ENCODE assay signal across 11 cellular contexts in genomic region chr7:125355899-125356298, GRCh38.
DNase-seq lines count a peak whose midpoint lies in the region; ATAC-seq, FAIRE-seq and TF ChIP-seq lines count a peak whose summit lies in the region.
"Had no signal": no experiment of that assay in that cellular context is flagged by ENCODE, and none has a peak within 500 bp of the region (broad histone marks: within the 10 kb centered on the region; RNA-seq: fewer than 3 reads in every experiment).

No MANE protein-coding gene starts in this region.

- H2AFZ ChIP-seq in ACC112 (ENCODE audit: low read length, unreplicated experiment) (no peak overlapping the region), astrocyte (ENCODE audit: low read depth, low read length) (no peak overlapping the region)

- no peaks in the 10 kb centered on the region for H3K36me3 ChIP-seq in ACC112 (ENCODE audit: insufficient read depth, low read length)
- no peaks in the 10 kb centered on the region for H3K36me3 ChIP-seq in astrocyte (ENCODE audit: insufficient read depth, low read length)

- H3K9ac ChIP-seq in astrocyte (ENCODE audit: low read length), result no peak overlapping the region

- FAIRE-seq in astrocyte (lab: Jason Lieb, UNC), result no peak

- H3K4me2 ChIP-seq in astrocyte (ENCODE audit: low read length), result peak overlapping the region; percentile 35

- no peak overlapping the region for H3K4me3 Mint-ChIP-seq in astrocyte (ENCODE audit: unreplicated experiment)
- H3K4me3 Mint-ChIP-seq: activated CD8-positive, alpha-beta T cell treated with anti-CD3 and anti-CD28 coated beads, Interleukin-2, amount 10 ng/mL, durations not matched to agents 7 days and 5 days; dendritic cell treated with granulocyte-macrophage colony-stimulating factor and Interleukin-4, amounts not matched to agents 40 ng/mL and 50 ng/mL, for 4 days had no signal

- H3K9me3 Mint-ChIP-seq in astrocyte (ENCODE audit: unreplicated experiment), result no peaks in the 10 kb centered on the region

- H3K4me1 ChIP-seq in ACC112 (ENCODE audit: control insufficient read depth, insufficient read depth, low read length, unreplicated experiment), result no peaks in the 10 kb centered on the region
- peaks cover 4% of the 10 kb centered on the region for H3K4me1 ChIP-seq in astrocyte (ENCODE audit: insufficient read depth, low read length)

- H3K4me3 ChIP-seq in ACC112 (ENCODE audit: low read depth, low read length) (no peak overlapping the region), astrocyte (ENCODE audit: insufficient read depth, low read depth, low read length) (no peak overlapping the region)

- ATAC-seq in GM21360 (IDR thresholded peaks at IDR 0.05; ENCODE audit: unreplicated experiment), result peak; percentile 82
- ATAC-seq in HG03439 (IDR thresholded peaks at IDR 0.05; ENCODE audit: unreplicated experiment), result peak; percentile 73
- no peak for ATAC-seq in left colon
- ATAC-seq: activated CD8-positive, alpha-beta T cell treated with anti-CD3 and anti-CD28 coated beads, Interleukin-2, amount 10 ng/mL, durations not matched to agents 7 days and 5 days had no signal

- peak; percentile 2 for DNase-seq in astrocyte (ENCODE audit: low read depth)
- no peak for DNase-seq in stimulated activated CD4-positive, alpha-beta T cell treated with anti-CD3 and anti-CD28 coated beads, Interleukin-4, amount 100 ng/mL, for 1 hour
- no peak for DNase-seq in central memory CD4-positive, alpha-beta T cell
- DNase-seq in hepatic stellate cell (ENCODE audit: low spot score), result no peak
- DNase-seq in left colon, result no peak
- DNase-seq: activated CD8-positive, alpha-beta T cell treated with anti-CD3 and anti-CD28 coated beads, Interleukin-2, amount 10 ng/mL, durations not matched to agents 7 days and 5 days; NCI-H345 had no signal

- peak overlapping the region; percentile 15; the same call in 1 of the 2 replicates for H3K27ac ChIP-seq in ACC112 (ENCODE audit: low read depth, low read length)
- H3K27ac ChIP-seq in astrocyte (ENCODE audit: low read depth, low read length), result peak overlapping the region; percentile 56

- peaks cover 19% of the 10 kb centered on the region for H3K4me1 Mint-ChIP-seq in astrocyte (ENCODE audit: low read depth, unreplicated experiment)

- no peaks in the 10 kb centered on the region for H3K27me3 ChIP-seq in ACC112 (ENCODE audit: insufficient read depth, low read length)
- no peaks in the 10 kb centered on the region for H3K27me3 ChIP-seq in astrocyte (ENCODE audit: insufficient read depth, low read length)

- no peaks in the 10 kb centered on the region for H3K79me2 ChIP-seq in ACC112 (ENCODE audit: control insufficient read depth, insufficient read depth, low read length, unreplicated experiment)
- no peaks in the 10 kb centered on the region for H3K79me2 ChIP-seq in astrocyte (ENCODE audit: insufficient read depth, low read length)

- no peaks in the 10 kb centered on the region for H3K9me3 ChIP-seq in astrocyte (ENCODE audit: insufficient read depth, low read depth, low read length)

- H3K27me3 Mint-ChIP-seq in astrocyte (ENCODE audit: low read depth, unreplicated experiment), result no peaks in the 10 kb centered on the region
- H3K27me3 Mint-ChIP-seq: dendritic cell treated with granulocyte-macrophage colony-stimulating factor and Interleukin-4, amounts not matched to agents 40 ng/mL and 50 ng/mL, for 4 days had no signal

- no peaks in the 10 kb centered on the region for H3K36me3 Mint-ChIP-seq in astrocyte (ENCODE audit: low read depth, unreplicated experiment)

- H3K27ac Mint-ChIP-seq in astrocyte (ENCODE audit: unreplicated experiment), result peak overlapping the region; percentile 64
- H3K27ac Mint-ChIP-seq: activated CD8-positive, alpha-beta T cell treated with anti-CD3 and anti-CD28 coated beads, Interleukin-2, amount 10 ng/mL, durations not matched to agents 7 days and 5 days; dendritic cell treated with granulocyte-macrophage colony-stimulating factor and Interleukin-4, amounts not matched to agents 40 ng/mL and 50 ng/mL, for 4 days had no signal

- no peak for TF ChIP-seq CTCF in astrocyte (IDR thresholded peaks at IDR 0.05; ENCODE audit: insufficient read depth, low read depth, low read length)

- intact Hi-C loops in left colon (cut with DNase I, micrococcal nuclease), result no loop called here

- no peaks in the 10 kb centered on the region for H4K20me1 ChIP-seq in astrocyte (ENCODE audit: insufficient read depth, low read length)
